8 cellular contexts compared by ENCODE assay signal in the genomic region with DNA sequence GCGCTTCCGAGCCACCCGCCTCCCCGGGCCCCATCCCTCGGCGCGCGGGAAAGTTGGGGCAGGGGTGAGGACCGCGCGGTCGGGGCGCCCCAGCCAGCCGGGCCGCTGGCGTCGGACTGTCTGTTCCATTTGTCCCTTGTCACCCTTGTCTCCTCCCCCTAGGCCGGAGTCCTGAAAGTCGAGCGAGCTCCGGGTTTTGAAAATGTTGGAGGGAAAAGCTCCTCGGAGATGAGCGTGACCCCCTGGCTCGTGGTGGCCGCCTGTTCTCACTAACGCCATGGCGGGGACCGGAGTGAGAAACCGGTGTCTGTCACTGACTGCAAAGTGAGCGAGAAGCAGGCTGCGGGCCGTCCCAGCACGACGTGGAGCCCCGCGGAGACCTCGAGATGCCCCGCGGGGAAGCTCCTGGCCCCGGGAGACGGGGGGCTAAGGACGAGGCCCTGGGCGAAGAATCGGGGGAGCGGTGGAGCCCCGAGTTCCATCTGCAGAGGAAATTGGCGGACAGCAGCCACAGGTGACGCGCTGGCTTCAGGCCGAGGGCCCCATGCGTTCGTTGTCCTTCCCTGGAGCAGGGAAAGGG. TPM values are rescaled to one million over a fixed set of nuclear protein-coding genes. Genes with fewer than 3 reads are reported as not detected.
A peak's percentile ranks its signal among the peaks of the same experiment; 100 is the strongest.
DNase-seq lines count a peak whose midpoint lies in the region; ATAC-seq and TF ChIP-seq lines count a peak whose summit lies in the region.

No MANE protein-coding gene starts in this region.

- no peak for DNase-seq in activated naive CD4-positive, alpha-beta T cell treated with anti-CD3 and anti-CD28 coated beads, Interleukin-2, amount 10 ng/mL, durations not matched to agents 7 days and 5 days
- DNase-seq in activated naive CD4-positive, alpha-beta T cell treated with anti-CD3 and anti-CD28 coated beads, Interleukin-2, amount 50 U/mL, for 72 hours (ENCODE audit: low spot score in 2 of 2) = no peak
- DNase-seq in choroid plexus epithelial cell (ENCODE audit: low read depth) = no peak
- peak; percentile 6 for DNase-seq in mesenchymal stem cell
- DNase-seq in upper lobe of right lung = no peak
- DNase-seq in progenitor cell of endocrine pancreas (ENCODE audit: low spot score, unreplicated experiment) = no peak
- no peak for DNase-seq in Kasumi-1 (lab: John Stamatoyannopoulos, UW)

- no peak overlapping the region for H3K14ac ChIP-seq in mesenchymal stem cell (ENCODE audit: low read length in 2 of 2)

- H3K23ac ChIP-seq in mesenchymal stem cell (ENCODE audit: low read length in 2 of 2) = no peak overlapping the region

- peak overlapping the region; percentile 43 for H2AFZ ChIP-seq in mesenchymal stem cell (ENCODE audit: low read depth, low read length)

- H2BK15ac ChIP-seq in mesenchymal stem cell (ENCODE audit: low read depth, poor library complexity, severe bottlenecking) = peak overlapping the region; percentile 90

- H3K9me3 Mint-ChIP-seq in activated naive CD4-positive, alpha-beta T cell treated with anti-CD3 and anti-CD28 coated beads, Interleukin-2, amount 10 ng/mL, durations not matched to agents 7 days and 5 days = peaks cover 3% of the 10 kb centered on the region
- peaks cover 0 to 4% of the 10 kb centered on the region in 2 donors for H3K9me3 Mint-ChIP-seq in activated naive CD4-positive, alpha-beta T cell treated with anti-CD3 and anti-CD28 coated beads, Interleukin-2, amount 50 U/mL, for 72 hours
- peaks cover 8% of the 10 kb centered on the region for H3K9me3 Mint-ChIP-seq in progenitor cell of endocrine pancreas (ENCODE audit: low read depth)

- peaks cover 29% of the 10 kb centered on the region for H3K4me1 Mint-ChIP-seq in activated naive CD4-positive, alpha-beta T cell treated with anti-CD3 and anti-CD28 coated beads, Interleukin-2, amount 10 ng/mL, durations not matched to agents 7 days and 5 days
- no peaks in the 10 kb centered on the region for H3K4me1 Mint-ChIP-seq in progenitor cell of endocrine pancreas (ENCODE audit: low read depth)

- H3K4ac ChIP-seq in mesenchymal stem cell (ENCODE audit: low read depth in 1 of 2, low read length in 2 of 2) = no peak overlapping the region

- H3K9ac ChIP-seq in mesenchymal stem cell (ENCODE audit: low read length) = peak overlapping the region; percentile 89

- H3K27ac ChIP-seq in mesenchymal stem cell (ENCODE audit: low read length, poor library complexity, severe bottlenecking) (no peak overlapping the region), upper lobe of right lung (peak overlapping the region; percentile 91)

- H3K4me2 ChIP-seq in mesenchymal stem cell (ENCODE audit: low read length, poor library complexity, severe bottlenecking) = peak overlapping the region; percentile 71

- H2BK120ac ChIP-seq in mesenchymal stem cell (ENCODE audit: low read depth, low read length) = peak overlapping the region; percentile 92

- no peak for ATAC-seq in activated naive CD4-positive, alpha-beta T cell treated with anti-CD3 and anti-CD28 coated beads, Interleukin-2, amount 50 U/mL, for 72 hours
- ATAC-seq in upper lobe of right lung (no peak), GM21528 (IDR thresholded peaks at IDR 0.05; ENCODE audit: low FRiP score, unreplicated experiment) (no peak)

- intact Hi-C loops in upper lobe of right lung (cut with DNase I) = no loop called here

- H3K36me3 Mint-ChIP-seq in activated naive CD4-positive, alpha-beta T cell treated with anti-CD3 and anti-CD28 coated beads, Interleukin-2, amount 10 ng/mL, durations not matched to agents 7 days and 5 days = peaks cover 7% of the 10 kb centered on the region
- peaks cover 5 to 8% of the 10 kb centered on the region in 2 donors for H3K36me3 Mint-ChIP-seq in activated naive CD4-positive, alpha-beta T cell treated with anti-CD3 and anti-CD28 coated beads, Interleukin-2, amount 50 U/mL, for 72 hours
- H3K36me3 Mint-ChIP-seq in progenitor cell of endocrine pancreas (ENCODE audit: insufficient read depth) = peaks cover 21% of the 10 kb centered on the region

- no peaks in the 10 kb centered on the region for H3K27me3 ChIP-seq in mesenchymal stem cell (ENCODE audit: control insufficient read depth in 1 of 2, insufficient read depth in 1 of 2, low read length in 2 of 2)
- no peaks in the 10 kb centered on the region for H3K27me3 ChIP-seq in upper lobe of right lung

- peak overlapping the region; percentile 68 for H3K27ac Mint-ChIP-seq in activated naive CD4-positive, alpha-beta T cell treated with anti-CD3 and anti-CD28 coated beads, Interleukin-2, amount 10 ng/mL, durations not matched to agents 7 days and 5 days
- no peak overlapping the region for H3K27ac Mint-ChIP-seq in activated naive CD4-positive, alpha-beta T cell treated with anti-CD3 and anti-CD28 coated beads, Interleukin-2, amount 50 U/mL, for 72 hours
- H3K27ac Mint-ChIP-seq in progenitor cell of endocrine pancreas = no peak overlapping the region

- CTCF ChIA-PET in activated naive CD4-positive, alpha-beta T cell treated with anti-CD3 and anti-CD28 coated beads, Interleukin-2, amount 10 ng/mL, durations not matched to agents 7 days and 5 days (lab: Charles Lee) = interaction anchor here (1.2 kb wide), 1 partner anchor 116 kb away, joined by 3 read pairs; no protein-coding TSS in a partner anchor

- peak overlapping the region; percentile 27 for H4K91ac ChIP-seq in mesenchymal stem cell (ENCODE audit: low read length)

- no peak overlapping the region for H4K8ac ChIP-seq in mesenchymal stem cell (ENCODE audit: low read length)

- WGBS in mesenchymal stem cell = 49% methylated on average over 52 of the region's 52 CpGs

- H3K9me3 ChIP-seq in mesenchymal stem cell (ENCODE audit: control insufficient read depth, low read length) = no peaks in the 10 kb centered on the region
- H3K9me3 ChIP-seq in upper lobe of right lung = no peaks in the 10 kb centered on the region

- H2BK5ac ChIP-seq in mesenchymal stem cell (ENCODE audit: low read depth, low read length, poor library complexity, severe bottlenecking) = no peak overlapping the region

- TF ChIP-seq CTCF in choroid plexus epithelial cell (conservative IDR thresholded peaks at IDR 0.05; ENCODE audit: low read depth, low read length) (no peak), upper lobe of right lung (IDR thresholded peaks at IDR 0.05) (no peak), progenitor cell of endocrine pancreas (IDR thresholded peaks at IDR 0.05; ENCODE audit: unreplicated experiment) (no peak)

- peak overlapping the region; percentile 31 for H3K4me3 Mint-ChIP-seq in activated naive CD4-positive, alpha-beta T cell treated with anti-CD3 and anti-CD28 coated beads, Interleukin-2, amount 10 ng/mL, durations not matched to agents 7 days and 5 days
- no peak overlapping the region for H3K4me3 Mint-ChIP-seq in progenitor cell of endocrine pancreas (ENCODE audit: low read depth)

- peaks cover 8% of the 10 kb centered on the region for H3K27me3 Mint-ChIP-seq in activated naive CD4-positive, alpha-beta T cell treated with anti-CD3 and anti-CD28 coated beads, Interleukin-2, amount 10 ng/mL, durations not matched to agents 7 days and 5 days
- peaks cover 6% of the 10 kb centered on the region for H3K27me3 Mint-ChIP-seq in progenitor cell of endocrine pancreas

- peaks cover 1% of the 10 kb centered on the region for H3K79me1 ChIP-seq in mesenchymal stem cell (replicated peaks; ENCODE audit: low read length, poor library complexity, severe bottlenecking)

- H3K4me1 ChIP-seq in mesenchymal stem cell (ENCODE audit: control insufficient read depth, insufficient read depth, low read depth, low read length) (peaks cover 10% of the 10 kb centered on the region), upper lobe of right lung (peaks cover 28% of the 10 kb centered on the region)

- H3K4me3 ChIP-seq in choroid plexus epithelial cell (ENCODE audit: low read depth, low read length) (peak overlapping the region; percentile 50), mesenchymal stem cell (ENCODE audit: insufficient read depth in 1 of 2, low read depth in 1 of 2, low read length in 2 of 2) (peak overlapping the region; percentile 60 to 81), upper lobe of right lung (peak overlapping the region; percentile 72)

- H2AK5ac ChIP-seq in mesenchymal stem cell (ENCODE audit: low read length, severe bottlenecking) = no peak overlapping the region

- H2BK12ac ChIP-seq in mesenchymal stem cell (ENCODE audit: low read length in 2 of 2) = peak overlapping the region in 1 of 2 experiments; percentile 67

- peak overlapping the region; percentile 21 to 50 for H3K18ac ChIP-seq in mesenchymal stem cell (ENCODE audit: low read depth in 1 of 2, low read length in 2 of 2)

- peaks cover 11 to 67% of the 10 kb centered on the region in 2 experiments for H3K36me3 ChIP-seq in mesenchymal stem cell (ENCODE audit: control insufficient read depth in 1 of 2, insufficient read depth in 2 of 2, low read depth in 1 of 2, low read length in 2 of 2)
- peaks cover 46% of the 10 kb centered on the region for H3K36me3 ChIP-seq in upper lobe of right lung

RNA-seq across cellular contexts. Expression of gene PER3, which starts 0.5 kb away (rescaled TPM):
- 1 to 10 TPM; 3.5 to 7.5 TPM for total RNA-seq in activated naive CD4-positive, alpha-beta T cell treated with anti-CD3 and anti-CD28 coated beads, Interleukin-2, amount 50 U/mL, for 72 hours
- polyA plus RNA-seq in mesenchymal stem cell (2013, experiment 1 of 2) = 2.3 TPM
- 2.1 TPM for polyA plus RNA-seq in mesenchymal stem cell (2013, experiment 2 of 2)
- total RNA-seq in upper lobe of right lung = 47.1 TPM
- 2.6 and 2.9 TPM in 2 replicates for total RNA-seq in progenitor cell of endocrine pancreas

RNA-seq across cellular contexts. Expression of gene VAMP3, which starts 13.5 kb away (rescaled TPM):
- total RNA-seq in activated naive CD4-positive, alpha-beta T cell treated with anti-CD3 and anti-CD28 coated beads, Interleukin-2, amount 50 U/mL, for 72 hours = 10 to 100 TPM; 20.4 to 28.5 TPM
- polyA plus RNA-seq in mesenchymal stem cell (2013, experiment 1 of 2) = 164 TPM
- 172 TPM for polyA plus RNA-seq in mesenchymal stem cell (2013, experiment 2 of 2)
- total RNA-seq in upper lobe of right lung (129 TPM), progenitor cell of endocrine pancreas (76.4 and 82.5 TPM in 2 replicates)
